In genomic region chr3:42507751-42508335, GRCh38 we compare ENCODE assay signal across 13 cellular contexts. TPM values are rescaled to one million over a fixed set of nuclear protein-coding genes. Genes with fewer than 3 reads are reported as not detected.
DNase-seq lines count a peak whose midpoint lies in the region; ATAC-seq and TF ChIP-seq lines count a peak whose summit lies in the region.
"Had no signal": no experiment of that assay in that cellular context is flagged by ENCODE, and none has a peak within 500 bp of the region (broad histone marks: within the 10 kb centered on the region; RNA-seq: fewer than 3 reads in every experiment).

No MANE protein-coding gene starts in this region.

- H3K36me3 ChIP-seq in BLaER1 (no peaks in the 10 kb centered on the region), lower lobe of right lung (no peaks in the 10 kb centered on the region), psoas muscle (ENCODE audit: insufficient read depth in 1 of 2, low read depth in 1 of 2) (no peaks in the 10 kb centered on the region)
- no peaks in the 10 kb centered on the region for H3K36me3 ChIP-seq in CD4-positive, alpha-beta memory T cell (ENCODE audit: insufficient read depth, low read length)

- H3K27ac ChIP-seq in BLaER1 (no peak overlapping the region), lower lobe of right lung (peak overlapping the region; percentile 64), psoas muscle (no peak overlapping the region)
- H3K27ac ChIP-seq in CD4-positive, alpha-beta memory T cell (ENCODE audit: low read depth, low read length): no peak overlapping the region

- no peak for DNase-seq in CD4-positive, alpha-beta memory T cell
- DNase-seq in activated CD8-positive, alpha-beta T cell treated with anti-CD3 and anti-CD28 coated beads, Interleukin-2, amount 10 ng/mL, durations not matched to agents 7 days and 5 days: no peak
- DNase-seq in lower lobe of right lung (peak; percentile 41), hypothalamus (lab: John Stamatoyannopoulos, UW) (no peak), GM13977 (ENCODE audit: low spot score) (no peak), psoas muscle (no peak)
- DNase-seq in central memory CD4-positive, alpha-beta T cell: no peak
- DNase-seq: activated gamma-delta T cell, cortex of kidney, HFFc6 had no signal

- H3K9me3 Mint-ChIP-seq in CD4-positive, alpha-beta memory T cell: no peaks in the 10 kb centered on the region
- no peaks in the 10 kb centered on the region for H3K9me3 Mint-ChIP-seq in activated CD8-positive, alpha-beta T cell treated with anti-CD3 and anti-CD28 coated beads, Interleukin-2, amount 10 ng/mL, durations not matched to agents 7 days and 5 days (ENCODE audit: insufficient read depth)
- H3K9me3 Mint-ChIP-seq: HFFc6, neural crest cell had no signal

- no peak overlapping the region for H3K9ac ChIP-seq in BLaER1

- WGBS in psoas muscle, 3 donors: 64 to 81% (median 73%) methylated on average over 6 of the region's 6 CpGs

- H3K9me3 ChIP-seq in BLaER1: no peaks in the 10 kb centered on the region
- no peaks in the 10 kb centered on the region for H3K9me3 ChIP-seq in CD4-positive, alpha-beta memory T cell (ENCODE audit: control insufficient read depth in 1 of 2, low read length in 2 of 2)
- no peaks in the 10 kb centered on the region for H3K9me3 ChIP-seq in lower lobe of right lung
- no peaks in the 10 kb centered on the region for H3K9me3 ChIP-seq in psoas muscle

- peak overlapping the region; percentile 24 to 92 (median 77) for H3K27ac Mint-ChIP-seq in CD4-positive, alpha-beta memory T cell
- H3K27ac Mint-ChIP-seq in activated CD8-positive, alpha-beta T cell treated with anti-CD3 and anti-CD28 coated beads, Interleukin-2, amount 10 ng/mL, durations not matched to agents 7 days and 5 days: peak overlapping the region; percentile 65
- H3K27ac Mint-ChIP-seq: HFFc6 had no signal

- no peaks in the 10 kb centered on the region for H4K20me1 ChIP-seq in BLaER1

- H3K27me3 Mint-ChIP-seq in CD4-positive, alpha-beta memory T cell: no peaks in the 10 kb centered on the region
- H3K27me3 Mint-ChIP-seq in activated CD8-positive, alpha-beta T cell treated with anti-CD3 and anti-CD28 coated beads, Interleukin-2, amount 10 ng/mL, durations not matched to agents 7 days and 5 days (ENCODE audit: low read depth): peaks cover 2% of the 10 kb centered on the region

- peaks cover 8 to 14% of the 10 kb centered on the region in 2 donors for H3K36me3 Mint-ChIP-seq in CD4-positive, alpha-beta memory T cell
- H3K36me3 Mint-ChIP-seq in activated CD8-positive, alpha-beta T cell treated with anti-CD3 and anti-CD28 coated beads, Interleukin-2, amount 10 ng/mL, durations not matched to agents 7 days and 5 days (ENCODE audit: low read depth): no peaks in the 10 kb centered on the region

- in situ Hi-C loops in GM13977 (cut with MboI; ENCODE audit: low pct_unique_long_range_greater_than_20kb, low sequenced_read_pairs, unreplicated experiment): no loop called here

- intact Hi-C loops in CD4-positive, alpha-beta memory T cell (cut with micrococcal nuclease): no loop called here
- intact Hi-C loops in lower lobe of right lung (cut with DNase I) (no loop called here), psoas muscle (cut with DNase I) (no loop called here)

- ATAC-seq in activated CD8-positive, alpha-beta T cell treated with anti-CD3 and anti-CD28 coated beads, Interleukin-2, amount 10 ng/mL, durations not matched to agents 7 days and 5 days: no peak
- no peak for ATAC-seq in lower lobe of right lung
- no peak for ATAC-seq in psoas muscle

- POLR2A ChIA-PET in CD4-positive, alpha-beta memory T cell (lab: Charles Lee; ENCODE audit: partially characterized antibody): interaction anchor here (1.1 to 2.2 kb wide), 3 partner anchors 19 to 32 kb away, joined by 3 to 9 read pairs (median 3); no protein-coding TSS in a partner anchor
- POLR2A ChIA-PET in activated CD8-positive, alpha-beta T cell treated with anti-CD3 and anti-CD28 coated beads, Interleukin-2, amount 10 ng/mL, durations not matched to agents 7 days and 5 days (lab: Charles Lee): no interaction called here

- H3K27me3 ChIP-seq in BLaER1 (no peaks in the 10 kb centered on the region), lower lobe of right lung (ENCODE audit: low read depth) (no peaks in the 10 kb centered on the region), psoas muscle (ENCODE audit: insufficient read depth in 3 of 3, low read length in 2 of 3) (peaks cover 0 to 14% (median 5%) of the 10 kb centered on the region in 3 donors)
- no peaks in the 10 kb centered on the region for H3K27me3 ChIP-seq in CD4-positive, alpha-beta memory T cell (ENCODE audit: insufficient read depth, low read length)

- H3K4me2 ChIP-seq in BLaER1: peak overlapping the region; percentile 44; the same call in 1 of the 2 replicates

- H3K4me1 ChIP-seq in BLaER1 (peaks cover 67% of the 10 kb centered on the region), lower lobe of right lung (peaks cover 63% of the 10 kb centered on the region), psoas muscle (no peaks in the 10 kb centered on the region)
- H3K4me1 ChIP-seq in CD4-positive, alpha-beta memory T cell (ENCODE audit: insufficient read depth, low read length): peaks cover 61% of the 10 kb centered on the region

- TF ChIP-seq CTCF in lower lobe of right lung (IDR thresholded peaks at IDR 0.05) (no peak), GM13977 (IDR thresholded peaks at IDR 0.05; ENCODE audit: extremely low read depth, insufficient read depth, missing control alignments) (no peak), psoas muscle (IDR thresholded peaks at IDR 0.05) (no peak)

- peaks cover 40 to 83% (median 57%) of the 10 kb centered on the region in 4 donors for H3K4me1 Mint-ChIP-seq in CD4-positive, alpha-beta memory T cell
- H3K4me1 Mint-ChIP-seq in activated CD8-positive, alpha-beta T cell treated with anti-CD3 and anti-CD28 coated beads, Interleukin-2, amount 10 ng/mL, durations not matched to agents 7 days and 5 days (ENCODE audit: low read depth): peaks cover 40% of the 10 kb centered on the region
- H3K4me1 Mint-ChIP-seq: neural crest cell had no signal

- CTCF ChIA-PET in CD4-positive, alpha-beta memory T cell (lab: Charles Lee; ENCODE audit: partially characterized antibody): interaction anchor here (1.1 to 50.4 kb wide), 5 partner anchors 9 to 36 kb away, joined by 3 to 1823 read pairs (median 4); no protein-coding TSS in a partner anchor
- CTCF ChIA-PET in activated CD8-positive, alpha-beta T cell treated with anti-CD3 and anti-CD28 coated beads, Interleukin-2, amount 10 ng/mL, durations not matched to agents 7 days and 5 days (lab: Charles Lee): interaction anchor here (1.3 to 6.0 kb wide), 3 partner anchors 27 to 260 kb away, joined by 5 to 44 read pairs (median 5); no protein-coding TSS in a partner anchor

- H3K4me3 Mint-ChIP-seq in CD4-positive, alpha-beta memory T cell: peak overlapping the region in 7 of 8 donors; percentile 1 to 75 (median 66)
- no peak overlapping the region for H3K4me3 Mint-ChIP-seq in activated CD8-positive, alpha-beta T cell treated with anti-CD3 and anti-CD28 coated beads, Interleukin-2, amount 10 ng/mL, durations not matched to agents 7 days and 5 days
- H3K4me3 Mint-ChIP-seq: HFFc6, neural crest cell had no signal

- H3K4me3 ChIP-seq in BLaER1 (no peak overlapping the region), lower lobe of right lung (peak overlapping the region; percentile 15), psoas muscle (no peak overlapping the region)
- H3K4me3 ChIP-seq in CD4-positive, alpha-beta memory T cell (ENCODE audit: low read length in 2 of 2): no peak overlapping the region

RNA-seq across cellular contexts. Expression of gene VIPR1, which starts 5.4 kb away (rescaled TPM):
- total RNA-seq in CD4-positive, alpha-beta memory T cell: 100 to 1,000 TPM in 1 of 2 experiments, 10 to 100 TPM in 1; 93.6 to 104 TPM
- polyA plus RNA-seq in CD4-positive, alpha-beta memory T cell: 10 to 100 TPM; 23.1 to 30.4 TPM
- 1 to 10 TPM; 9.1 to 9.5 TPM for total RNA-seq in activated CD8-positive, alpha-beta T cell treated with anti-CD3 and anti-CD28 coated beads, Interleukin-2, amount 10 ng/mL, durations not matched to agents 7 days and 5 days
- total RNA-seq in lower lobe of right lung: 212 TPM
- total RNA-seq in psoas muscle: 1 to 10 TPM in 2 of 4 donors, under 1 TPM in 2; 0.37 to 1.8 (median 1.0) TPM
- under 1 TPM; 0.28 to 0.95 (median 0.69) TPM for polyA plus RNA-seq in psoas muscle
- total RNA-seq: fibroblast of villous mesenchyme, HFFc6 had no signal

Comparison
In these comparisons a context has a peak if more than half of its experiments do, and no peak if none do; other contexts are left out.
1. RNA of gene VIPR1, which starts 5.4 kb away (total RNA-seq): 212 TPM in lower lobe of right lung (single experiment) and 93.6 to 104 TPM in CD4-positive, alpha-beta memory T cell; 9.1 to 9.5 TPM in activated CD8-positive, alpha-beta T cell treated with anti-CD3 and anti-CD28 coated beads, Interleukin-2, amount 10 ng/mL, durations not matched to agents 7 days and 5 days and 0.37 to 1.8 TPM in psoas muscle; every median in the first group is over 4 times any median in the second.